ENCODE assay signal across 9 cellular contexts in the genomic region with DNA sequence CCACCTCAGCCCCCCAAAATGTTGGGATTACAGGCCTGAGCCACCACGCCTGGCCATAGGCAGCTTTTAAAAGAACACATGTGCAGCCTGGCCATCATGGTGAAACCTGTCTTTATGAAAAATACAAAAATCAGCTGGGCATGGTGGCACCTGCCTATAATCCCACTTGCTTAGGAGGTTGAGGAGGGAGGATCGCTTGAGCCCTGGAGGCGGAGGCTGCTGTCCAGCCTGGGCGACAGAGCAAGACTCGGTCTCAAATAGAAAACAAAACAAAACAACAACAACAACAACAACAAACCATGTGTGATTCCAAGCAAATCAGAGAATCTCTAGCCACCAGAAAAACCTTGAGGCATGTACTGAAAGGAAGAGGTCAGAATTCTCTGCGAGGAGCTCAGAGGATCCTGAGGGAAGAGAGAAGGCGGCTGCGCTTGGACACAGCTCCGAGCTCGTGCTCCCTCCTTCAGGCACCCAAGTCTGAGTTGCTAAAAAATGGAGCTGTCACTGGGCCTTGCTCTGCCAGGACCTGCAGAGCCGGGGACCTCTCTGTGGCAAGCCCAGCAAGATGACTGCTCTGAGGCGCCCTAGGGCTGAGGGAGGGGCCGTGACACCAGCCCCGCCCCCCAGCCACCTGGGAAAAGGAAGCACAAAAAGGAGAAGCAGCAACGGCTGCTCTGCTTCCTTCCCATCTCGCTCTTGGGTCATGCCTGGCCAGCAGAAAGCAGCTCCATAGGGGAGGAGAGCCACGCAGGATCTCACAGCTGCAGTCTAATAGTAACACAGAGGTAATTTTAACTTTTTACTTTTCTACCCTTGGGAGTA. TPM values are rescaled to one million over a fixed set of nuclear protein-coding genes. Genes with fewer than 3 reads are reported as not detected.
DNase-seq lines count a peak whose midpoint lies in the region; ATAC-seq and TF ChIP-seq lines count a peak whose summit lies in the region.
"Had no signal": no experiment of that assay in that cellular context is flagged by ENCODE, and none has a peak within 500 bp of the region (broad histone marks: within the 10 kb centered on the region; RNA-seq: fewer than 3 reads in every experiment).

A gene (plus strand): TSS at position 677 of the 822 bp plus-strand sequence. CDS start 1,941 bp downstream, outside the sequence.

- H3K27me3 Mint-ChIP-seq in CD4-positive, alpha-beta memory T cell = peaks cover 0 to 1% of the 10 kb centered on the region in 2 donors

- intact Hi-C loops in CD4-positive, alpha-beta memory T cell (cut with micrococcal nuclease) = no loop called here

- peak within 1 kb of the TSS in 5 of 7 donors; percentile 15 to 83 (median 60) for H3K27ac Mint-ChIP-seq in CD4-positive, alpha-beta memory T cell

- H3K9ac ChIP-seq in parathyroid adenoma = no peak within 1 kb of the TSS

- H3K4me2 ChIP-seq in parathyroid adenoma (ENCODE audit: low read length) = no peak within 1 kb of the TSS

- H3K9me3 ChIP-seq in CD4-positive, alpha-beta memory T cell (ENCODE audit: control insufficient read depth in 1 of 2, low read length in 2 of 2) = no peaks in the 10 kb centered on the region
- no peaks in the 10 kb centered on the region for H3K9me3 ChIP-seq in parathyroid adenoma (ENCODE audit: control insufficient read depth, low read length)

- peaks cover 9% of the 10 kb centered on the region for H3K4me1 ChIP-seq in CD4-positive, alpha-beta memory T cell (ENCODE audit: insufficient read depth, low read length)
- peaks cover 4% of the 10 kb centered on the region for H3K4me1 ChIP-seq in parathyroid adenoma

- TF ChIP-seq CTCF in HL-60 (IDR thresholded peaks at IDR 0.05; ENCODE audit: insufficient read depth, low read length) (no peak), parathyroid adenoma (IDR thresholded peaks at IDR 0.05) (no peak), foreskin fibroblast (IDR thresholded peaks at IDR 0.05; ENCODE audit: low read depth, low read length) (no peak)

- H3K4me3 Mint-ChIP-seq in CD4-positive, alpha-beta memory T cell = peak within 1 kb of the TSS; percentile 67 to 93 (median 82)

- no peaks in the 10 kb centered on the region for H3K27me3 ChIP-seq in CD4-positive, alpha-beta memory T cell (ENCODE audit: insufficient read depth, low read length)
- H3K27me3 ChIP-seq in HL-60 (ENCODE audit: insufficient read depth, poor library complexity, severe bottlenecking) (no peaks in the 10 kb centered on the region), parathyroid adenoma (ENCODE audit: control insufficient read depth, insufficient read depth, low read length) (no peaks in the 10 kb centered on the region)

- H3K79me2 ChIP-seq in parathyroid adenoma = no peaks in the 10 kb centered on the region

- DNase-seq in CD4-positive, alpha-beta memory T cell = peak in 3 of 5 donors; percentile 13 to 35 (median 17)
- DNase-seq in HL-60 (ENCODE audit: low read depth in 1 of 2, low spot score in 1 of 2) = peak; percentile 81 to 98
- DNase-seq in activated CD4-positive, alpha-beta T cell treated with anti-CD3 and anti-CD28 coated beads for 4 hours = peak; percentile 45 to 53
- DNase-seq in erythroblast (lab: John Stamatoyannopoulos, UW) = peak; percentile 13 to 19
- no peak for DNase-seq in foreskin fibroblast
- DNase-seq in dedifferentiated amniotic fluid mesenchymal stem cell (ENCODE audit: extremely low spot score) = no peak

- peak; percentile 97 for ATAC-seq in GM21381 (IDR thresholded peaks at IDR 0.05; ENCODE audit: unreplicated experiment)

- CTCF ChIA-PET in CD4-positive, alpha-beta memory T cell (lab: Charles Lee; ENCODE audit: partially characterized antibody) = interaction anchor here (1.2 to 1.8 kb wide), 2 partner anchors 63 to 163 kb away, joined by 3 to 6 read pairs; a partner anchor contains a TSS

- H3K9me3 Mint-ChIP-seq in CD4-positive, alpha-beta memory T cell = no peaks in the 10 kb centered on the region

- H3K4me3 ChIP-seq in CD4-positive, alpha-beta memory T cell (ENCODE audit: low read length in 2 of 2) = peak within 1 kb of the TSS; percentile 14 to 29
- peak within 1 kb of the TSS; percentile 48 for H3K4me3 ChIP-seq in HL-60 (replicated peaks; ENCODE audit: insufficient read depth, low read length)
- no peak within 1 kb of the TSS for H3K4me3 ChIP-seq in parathyroid adenoma (ENCODE audit: low read depth, low read length)
- no peak within 1 kb of the TSS for H3K4me3 ChIP-seq in foreskin fibroblast (ENCODE audit: low read depth in 1 of 2, low read length in 2 of 2)

- H2AFZ ChIP-seq in parathyroid adenoma = peak within 1 kb of the TSS; percentile 46

- POLR2A ChIA-PET in CD4-positive, alpha-beta memory T cell (lab: Charles Lee; ENCODE audit: partially characterized antibody) = no interaction called here

- no peaks in the 10 kb centered on the region for H3K36me3 ChIP-seq in CD4-positive, alpha-beta memory T cell (ENCODE audit: insufficient read depth, low read length)
- H3K36me3 ChIP-seq in parathyroid adenoma (ENCODE audit: control insufficient read depth, insufficient read depth, low read length) = no peaks in the 10 kb centered on the region

- H3K36me3 Mint-ChIP-seq in CD4-positive, alpha-beta memory T cell = no peaks in the 10 kb centered on the region

- H3K4me1 Mint-ChIP-seq in CD4-positive, alpha-beta memory T cell = peaks cover 4 to 13% (median 11%) of the 10 kb centered on the region in 4 donors

- H3K27ac ChIP-seq in CD4-positive, alpha-beta memory T cell (ENCODE audit: low read depth, low read length) = no peak within 1 kb of the TSS
- H3K27ac ChIP-seq in HL-60 (replicated peaks) (peak within 1 kb of the TSS; percentile 89), parathyroid adenoma (no peak within 1 kb of the TSS)

- no peak for TF ChIP-seq POLR2A in erythroblast (IDR thresholded peaks at IDR 0.05; ENCODE audit: low read length)

RNA-seq across cellular contexts. Expression of the gene that starts here (rescaled TPM):
- total RNA-seq in CD4-positive, alpha-beta memory T cell = under 1 TPM; 0.50 to 0.55 TPM
- under 1 TPM; 0.15 to 0.32 TPM for polyA plus RNA-seq in CD4-positive, alpha-beta memory T cell
- total RNA-seq: Daoy had no signal

Comparison
In these comparisons a context has a peak if more than half of its experiments do, and no peak if none do; other contexts are left out.
1. Peak in DNase-seq and H3K4me3 ChIP-seq in CD4-positive, alpha-beta memory T cell; RNA of the gene not detected or under 1 TPM.
2. DNase-seq: peak in HL-60 (2 of 2), activated CD4-positive, alpha-beta T cell treated with anti-CD3 and anti-CD28 coated beads for 4 hours (2 of 2) and erythroblast (2 of 2); none in foreskin fibroblast (0 of 2) and dedifferentiated amniotic fluid mesenchymal stem cell (single experiment).